8 cellular contexts compared by ENCODE assay signal in the genomic region with DNA sequence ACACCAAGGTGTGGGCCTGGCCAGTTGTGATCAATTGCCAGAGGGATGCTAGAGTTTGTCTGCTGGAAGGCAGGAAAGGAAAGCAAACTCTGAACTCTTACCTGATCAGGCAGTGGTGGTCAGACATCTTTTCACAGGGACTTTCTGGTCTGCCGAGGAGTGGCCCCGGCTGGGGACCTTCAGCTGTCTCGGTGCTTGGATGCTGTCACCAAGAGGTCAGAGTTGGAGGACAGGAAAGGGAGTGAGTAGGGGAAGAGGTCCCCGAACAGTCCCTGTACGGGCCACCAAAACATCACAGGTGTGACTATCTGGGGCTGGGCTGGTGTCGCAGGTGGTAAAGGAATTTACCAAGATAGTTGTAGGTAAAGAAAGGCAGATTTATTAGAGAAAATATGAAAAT.
"Had no signal": no experiment of that assay in that cellular context is flagged by ENCODE, and none has a peak within 500 bp of the region (broad histone marks: within the 10 kb centered on the region; RNA-seq: fewer than 3 reads in every experiment).

No MANE protein-coding gene starts in this region.

- FAIRE-seq: HTR-8/SVneo had no signal

- H3K4me3 Mint-ChIP-seq: HFFc6, IgD-negative memory B cell had no signal

- H3K36me3 ChIP-seq: HAP-1 had no signal

- H3K27ac ChIP-seq: GM23248 had no signal

- H3K27ac Mint-ChIP-seq: HFFc6, IgD-negative memory B cell had no signal

- H3K36me3 Mint-ChIP-seq: IgD-negative memory B cell had no signal

- H3K9me3 Mint-ChIP-seq: HFFc6, IgD-negative memory B cell had no signal

- ATAC-seq: HCT116 had no signal

- H3K4me3 ChIP-seq: GM23248, HAP-1 had no signal

- H3K9ac ChIP-seq: GM23248 had no signal

- H2AFZ ChIP-seq: GM23248 had no signal

- DNase-seq: GM23248, H7, HFFc6, KG1 had no signal
